Comparison of ENCODE assay signal across 8 cellular contexts in genomic region chr2:135052042-135052876, GRCh38. TPM values are rescaled to one million over a fixed set of nuclear protein-coding genes. Genes with fewer than 3 reads are reported as not detected.
DNase-seq lines count a peak whose midpoint lies in the region; ATAC-seq and TF ChIP-seq lines count a peak whose summit lies in the region.

Gene RAB3GAP1, plus strand, starts transcription at chr2:135052292. Its CDS starts 16 bp downstream, at chr2:135052308.

- no peaks in the 10 kb centered on the region for H3K9me3 Mint-ChIP-seq in activated naive CD4-positive, alpha-beta T cell treated with anti-CD3 and anti-CD28 coated beads, Interleukin-2, amount 50 U/mL, for 24 hours

- no peaks in the 10 kb centered on the region for H3K27me3 Mint-ChIP-seq in activated naive CD4-positive, alpha-beta T cell treated with anti-CD3 and anti-CD28 coated beads, Interleukin-2, amount 50 U/mL, for 24 hours

- TF ChIP-seq CTCF in GM06990 (IDR thresholded peaks at IDR 0.05; ENCODE audit: insufficient read depth, low read length, poor library complexity, severe bottlenecking) (no peak), HFF-Myc (IDR thresholded peaks at IDR 0.05; ENCODE audit: low read depth, low read length, missing control alignments) (no peak), omental fat pad (IDR thresholded peaks at IDR 0.05) (no peak)

- peak within 1 kb of the TSS; percentile 100 for H3K27ac Mint-ChIP-seq in activated naive CD4-positive, alpha-beta T cell treated with anti-CD3 and anti-CD28 coated beads, Interleukin-2, amount 50 U/mL, for 24 hours

- no peaks in the 10 kb centered on the region for H3K27me3 ChIP-seq in GM06990 (replicated peaks; ENCODE audit: control insufficient read depth, insufficient read depth, low read length)

- H3K4me3 ChIP-seq in GM06990 (replicated peaks; ENCODE audit: low read depth, low read length) (peak within 1 kb of the TSS; percentile 78), HFF-Myc (replicated peaks; ENCODE audit: low read depth, low read length) (peak within 1 kb of the TSS; percentile 76)

- H3K36me3 Mint-ChIP-seq in activated naive CD4-positive, alpha-beta T cell treated with anti-CD3 and anti-CD28 coated beads, Interleukin-2, amount 50 U/mL, for 24 hours: peaks cover 16% of the 10 kb centered on the region

- H3K36me3 ChIP-seq in GM06990 (ENCODE audit: control insufficient read depth, insufficient read depth, low read length): no peaks in the 10 kb centered on the region; the same call in 1 of the 2 replicates

- ATAC-seq in SK-N-SH treated with all-trans-retinoic acid at 6 μM for 48 hours (peak; percentile 96), omental fat pad (ENCODE audit: low FRiP score) (peak; percentile 94)

- DNase-seq in GM06990 (ENCODE audit: extremely low read depth, insufficient read length): peak; percentile 92
- DNase-seq in HFF-Myc (ENCODE audit: extremely low read depth, low read depth): peak; percentile 26
- DNase-seq in MV-4-11 (lab: John Stamatoyannopoulos, UW): peak; percentile 90
- DNase-seq in glomerular visceral epithelial cell (ENCODE audit: extremely low spot score): peak; percentile 91
- peak; percentile 47 for DNase-seq in omental fat pad (ENCODE audit: low spot score)

- peaks cover 55% of the 10 kb centered on the region for H3K4me1 Mint-ChIP-seq in activated naive CD4-positive, alpha-beta T cell treated with anti-CD3 and anti-CD28 coated beads, Interleukin-2, amount 50 U/mL, for 24 hours

- peak within 1 kb of the TSS; percentile 76 for H3K27ac ChIP-seq in temporal lobe (ENCODE audit: low read depth, low read length)

- peak within 1 kb of the TSS; percentile 99 for H3K4me3 Mint-ChIP-seq in activated naive CD4-positive, alpha-beta T cell treated with anti-CD3 and anti-CD28 coated beads, Interleukin-2, amount 50 U/mL, for 24 hours

TF ChIP-seq in SK-N-SH treated with all-trans-retinoic acid at 6 μM for 48 hours, 23 proteins besides CTCF, POLR2A, EP300 and RAD21:
- TF ChIP-seq TCF4 (CRISPR knock-in tag; IDR thresholded peaks at IDR 0.05; ENCODE audit: borderline replicate concordance) (no peak), ZNF565 (CRISPR knock-in tag; conservative IDR thresholded peaks at IDR 0.05; ENCODE audit: low read depth) (no peak), ARNTL (CRISPR knock-in tag; IDR thresholded peaks at IDR 0.05; ENCODE audit: borderline replicate concordance, low read depth) (no peak), PATZ1 (CRISPR knock-in tag; IDR thresholded peaks at IDR 0.05; ENCODE audit: borderline replicate concordance) (0 out of 2 replicates have a peak, but pooled peaks have one; percentile 27), CSDC2 (CRISPR knock-in tag; IDR thresholded peaks at IDR 0.05) (no peak)

RNA-seq across cellular contexts. Expression of gene RAB3GAP1, which starts in this region (rescaled TPM):
- total RNA-seq in omental fat pad (10 to 100 TPM; 34.4 to 53.3 (median 45.1) TPM), temporal lobe (49.9 TPM)

Comparison
In these comparisons a context has a peak if more than half of its experiments do, and no peak if none do; other contexts are left out.
1. Peak in every context shown above with its lines: DNase-seq, ATAC-seq, H3K4me3 ChIP-seq and H3K27ac ChIP-seq.
2. DNase-seq: peak in every context shown above with its lines; median percentile 92 in GM06990; 91 in glomerular visceral epithelial cell; 90 in MV-4-11; 47 in omental fat pad; 26 in HFF-Myc.